8 cellular contexts compared by ENCODE assay signal in the genomic region with DNA sequence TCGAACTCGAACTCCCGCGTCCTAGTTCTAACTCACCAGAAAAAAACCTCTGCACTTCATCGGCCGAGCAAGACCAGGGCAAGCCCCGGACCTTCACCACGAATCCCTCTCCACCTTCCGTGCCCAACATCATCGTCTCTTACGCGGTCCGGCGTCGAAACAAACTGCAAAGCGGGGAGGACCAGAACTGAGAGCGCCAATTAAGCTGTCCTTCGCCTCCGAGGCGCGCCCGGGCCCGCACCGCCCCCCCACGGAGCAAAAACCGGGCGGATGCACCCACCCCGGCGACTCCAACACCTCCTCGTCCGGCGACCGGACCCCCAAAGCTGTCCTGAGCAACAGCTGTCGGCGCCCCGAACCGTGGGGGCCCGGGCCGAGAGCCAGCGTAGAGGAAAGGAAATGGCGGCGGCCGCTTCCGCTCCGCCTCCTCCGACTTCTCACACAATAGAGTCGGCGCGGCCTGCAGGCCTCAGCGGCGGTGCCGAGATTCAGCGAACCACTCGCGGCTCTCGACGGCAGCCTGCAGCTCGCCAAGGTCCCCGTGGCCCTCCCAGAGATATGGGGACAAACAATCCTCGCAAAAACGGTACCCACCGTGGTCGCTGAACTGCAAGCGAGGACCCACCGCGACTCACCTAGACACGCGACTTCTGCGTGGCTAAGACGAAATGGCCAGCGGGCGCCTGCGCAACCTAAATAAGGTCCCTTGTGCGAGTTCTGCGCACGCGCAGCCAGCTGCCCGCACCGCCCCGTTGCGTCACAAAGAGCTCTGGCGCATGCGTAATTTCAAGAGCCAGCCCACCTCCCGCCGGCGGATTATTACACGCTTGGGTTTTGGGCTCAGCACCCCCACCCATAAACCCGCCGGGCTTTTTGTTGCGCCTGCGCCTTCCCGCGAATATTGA. TPM values are rescaled to one million over a fixed set of nuclear protein-coding genes. Genes with fewer than 3 reads are reported as not detected.
DNase-seq lines count a peak whose midpoint lies in the region; ATAC-seq and TF ChIP-seq lines count a peak whose summit lies in the region.

A gene with protein sequence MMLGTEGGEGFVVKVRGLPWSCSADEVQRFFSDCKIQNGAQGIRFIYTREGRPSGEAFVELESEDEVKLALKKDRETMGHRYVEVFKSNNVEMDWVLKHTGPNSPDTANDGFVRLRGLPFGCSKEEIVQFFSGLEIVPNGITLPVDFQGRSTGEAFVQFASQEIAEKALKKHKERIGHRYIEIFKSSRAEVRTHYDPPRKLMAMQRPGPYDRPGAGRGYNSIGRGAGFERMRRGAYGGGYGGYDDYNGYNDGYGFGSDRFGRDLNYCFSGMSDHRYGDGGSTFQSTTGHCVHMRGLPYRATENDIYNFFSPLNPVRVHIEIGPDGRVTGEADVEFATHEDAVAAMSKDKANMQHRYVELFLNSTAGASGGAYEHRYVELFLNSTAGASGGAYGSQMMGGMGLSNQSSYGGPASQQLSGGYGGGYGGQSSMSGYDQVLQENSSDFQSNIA (minus strand): TSS at position 671 of the 905 bp plus-strand sequence. CDS start 538 bp downstream, at position 133.

- under 1% methylated on average over 93 of the region's 93 CpGs for WGBS in thymus

- H3K27me3 ChIP-seq in thymus (ENCODE audit: control insufficient read depth, insufficient read depth), result no peaks in the 10 kb centered on the region

- H3K27ac ChIP-seq in thymus (ENCODE audit: low read depth), result peak within 1 kb of the TSS; percentile 100

- H3K4me1 Mint-ChIP-seq in activated naive CD8-positive, alpha-beta T cell (ENCODE audit: low read depth), result peaks cover 39% of the 10 kb centered on the region
- H3K4me1 Mint-ChIP-seq in glutamatergic neuron (ENCODE audit: low read depth, unreplicated experiment), result peaks cover 20% of the 10 kb centered on the region
- H3K4me1 Mint-ChIP-seq in osteocyte (ENCODE audit: unreplicated experiment), result peaks cover 43% of the 10 kb centered on the region

- H3K27ac Mint-ChIP-seq in activated naive CD8-positive, alpha-beta T cell, result peak within 1 kb of the TSS; percentile 98
- H3K27ac Mint-ChIP-seq in glutamatergic neuron (ENCODE audit: unreplicated experiment) (peak within 1 kb of the TSS; percentile 98), osteocyte (ENCODE audit: unreplicated experiment) (peak within 1 kb of the TSS; percentile 99)

- peaks cover 25% of the 10 kb centered on the region for H3K36me3 Mint-ChIP-seq in activated naive CD8-positive, alpha-beta T cell
- H3K36me3 Mint-ChIP-seq in glutamatergic neuron (ENCODE audit: unreplicated experiment) (peaks cover 9% of the 10 kb centered on the region), osteocyte (ENCODE audit: unreplicated experiment) (peaks cover 39% of the 10 kb centered on the region)

- peak within 1 kb of the TSS; percentile 95 for H3K4me3 ChIP-seq in thymus (ENCODE audit: low read length)

- DNase-seq in GM10248 (ENCODE audit: extremely low spot score) (peak; percentile 99), NCI-H1105 (lab: John Stamatoyannopoulos, UW) (peak; percentile 89), SKM-1 treated with dmso at 0.1 percent for 144 hours (lab: John Stamatoyannopoulos, UW; ENCODE audit: unreplicated experiment) (peak; percentile 98), glutamatergic neuron (peak; percentile 98), osteocyte (ENCODE audit: extremely low spot score, unreplicated experiment) (peak; percentile 100)

- no peaks in the 10 kb centered on the region for H3K27me3 Mint-ChIP-seq in activated naive CD8-positive, alpha-beta T cell
- H3K27me3 Mint-ChIP-seq in glutamatergic neuron (ENCODE audit: unreplicated experiment) (peaks cover 16% of the 10 kb centered on the region), osteocyte (ENCODE audit: unreplicated experiment) (no peaks in the 10 kb centered on the region)

- POLR2A ChIA-PET in GM10248 (lab: Yijun Ruan, JAX), result interaction anchor here (0.6 to 2.1 kb wide), 36 partner anchors 9 to 1499 kb away, joined by 3 to 74 read pairs (median 5); a partner anchor contains a TSS

- peak within 1 kb of the TSS; percentile 98 for H3K4me3 Mint-ChIP-seq in activated naive CD8-positive, alpha-beta T cell
- peak within 1 kb of the TSS; percentile 97 for H3K4me3 Mint-ChIP-seq in glutamatergic neuron (ENCODE audit: unreplicated experiment)
- peak within 1 kb of the TSS; percentile 97 for H3K4me3 Mint-ChIP-seq in osteocyte (ENCODE audit: unreplicated experiment)

- CTCF ChIA-PET in GM10248 (lab: Yijun Ruan, JAX), result interaction anchor here (0.6 to 2.7 kb wide), 14 partner anchors 8 to 140 kb away, joined by 3 to 23 read pairs (median 4); a partner anchor contains a TSS

- H3K4me1 ChIP-seq in thymus (ENCODE audit: control insufficient read depth, insufficient read depth, low read length), result peaks cover 9% of the 10 kb centered on the region

- no peaks in the 10 kb centered on the region for H3K9me3 Mint-ChIP-seq in activated naive CD8-positive, alpha-beta T cell (ENCODE audit: low read depth)
- peaks cover 17% of the 10 kb centered on the region for H3K9me3 Mint-ChIP-seq in glutamatergic neuron (ENCODE audit: unreplicated experiment)
- H3K9me3 Mint-ChIP-seq in osteocyte (ENCODE audit: unreplicated experiment), result no peaks in the 10 kb centered on the region

- H3K36me3 ChIP-seq in thymus (ENCODE audit: control insufficient read depth, insufficient read depth), result peaks cover 11% of the 10 kb centered on the region

- ATAC-seq in HG02623 (IDR thresholded peaks at IDR 0.05; ENCODE audit: unreplicated experiment), result peak; percentile 61

- H3K9me3 ChIP-seq in thymus (ENCODE audit: control insufficient read depth), result no peaks in the 10 kb centered on the region

- TF ChIP-seq CTCF in GM10248 (IDR thresholded peaks at IDR 0.05; ENCODE audit: control extremely low read depth, extremely low read depth, low read depth, missing control alignments) (no peak), glutamatergic neuron (IDR thresholded peaks at IDR 0.05; ENCODE audit: partially characterized antibody, unreplicated experiment) (peak; percentile 34), osteocyte (IDR thresholded peaks at IDR 0.05) (no peak)

RNA-seq across cellular contexts. Expression of the gene that starts here (rescaled TPM):
- 1,021 TPM for total RNA-seq in glutamatergic neuron (ENCODE audit: unreplicated experiment)
- 474 and 509 TPM in 2 replicates for total RNA-seq in osteocyte
- polyA plus RNA-seq in thymus, result 582 TPM

Comparison
In these comparisons a context has a peak if more than half of its experiments do, and no peak if none do; other contexts are left out.
1. Peak in every context shown above with its lines: DNase-seq, ATAC-seq, H3K4me3 ChIP-seq and H3K27ac ChIP-seq.